Comparison of ENCODE assay signal across 30 cellular contexts in the genomic region with DNA sequence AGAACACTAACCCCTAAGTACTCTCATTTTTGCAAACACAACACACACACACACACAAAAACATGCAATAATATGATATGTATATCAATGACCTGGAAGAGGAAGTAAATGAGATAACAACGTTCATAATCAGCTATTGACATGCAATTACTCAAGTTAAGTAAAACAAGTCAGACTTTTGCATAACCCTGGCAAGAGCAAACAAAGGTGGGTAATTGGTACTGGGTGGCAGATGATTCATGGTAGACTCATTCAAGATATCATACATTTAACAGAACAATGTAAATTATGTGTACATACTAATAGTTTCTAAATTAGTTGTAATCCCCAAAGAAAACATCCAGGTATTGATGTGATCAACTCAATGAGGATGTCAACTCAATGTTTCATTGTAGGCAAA.
"Had no signal": no experiment of that assay in that cellular context is flagged by ENCODE, and none has a peak within 500 bp of the region (broad histone marks: within the 10 kb centered on the region; RNA-seq: fewer than 3 reads in every experiment).

No MANE protein-coding gene starts in this region.

- ATAC-seq: activated CD4-positive, CD25-positive, alpha-beta regulatory T cell treated with anti-CD3 and anti-CD28 coated beads, Interleukin-2, amount 50 U/mL, for 24 hours; effector memory CD8-positive, alpha-beta T cell; gastroesophageal sphincter; left colon; naive thymus-derived CD4-positive, alpha-beta T cell; pancreas; stimulated activated naive B cell treated with anti-CD40 and anti-IgM and Interleukin-4, amounts not matched to agents 10 μg/mL and 1 μg/mL and 100 μg/mL, for 72 hours; T-helper 17 cell had no signal

- H3K9me3 ChIP-seq: gastroesophageal sphincter, pancreas, prostate gland, sigmoid colon, stomach, thyroid gland, upper lobe of left lung, vagina had no signal

- FAIRE-seq: keratinocyte, pancreas had no signal

- H3K4me3 ChIP-seq: cardiac muscle cell, coronary artery, gastroesophageal sphincter, pancreas, prostate gland, sigmoid colon, smooth muscle cell, stomach, thyroid gland, upper lobe of left lung, vagina had no signal

- H3K27me3 ChIP-seq: cardiac muscle cell, gastroesophageal sphincter, pancreas, sigmoid colon, stomach, thyroid gland, upper lobe of left lung, vagina had no signal

- H3K36me3 ChIP-seq: cardiac muscle cell, gastroesophageal sphincter, pancreas, prostate gland, sigmoid colon, stomach, thyroid gland, upper lobe of left lung, vagina, WERI-Rb-1 had no signal

- DNase-seq: activated CD4-positive, alpha-beta T cell treated with anti-CD3 and anti-CD28 coated beads for 48 hours; activated CD4-positive, alpha-beta T cell treated with anti-CD3 and anti-CD28 coated beads, Interleukin-2, amount 50 U/mL, for 48 hours; activated CD8-positive, alpha-beta memory T cell treated with anti-CD3 and anti-CD28 coated beads for 24 hours; activated effector memory CD4-positive, alpha-beta T cell treated with Interleukin-2 at 50 U/mL for 16 hours; activated naive CD4-positive, alpha-beta T cell treated with Interleukin-2 at 50 U/mL for 16 hours; anterior cingulate cortex; effector memory CD8-positive, alpha-beta T cell; hippocampal formation; left colon; naive thymus-derived CD4-positive, alpha-beta T cell; pancreas; retina; sigmoid colon; stimulated activated CD4-positive, alpha-beta T cell treated with anti-CD3 and anti-CD28 coated beads, Interleukin-15, amount 100 ng/mL, for 24 hours; stimulated activated CD4-positive, alpha-beta T cell treated with anti-CD3 and anti-CD28 coated beads, Interleukin-2, amount 100 ng/mL, for 24 hours; stimulated activated naive B cell treated with anti-CD40 and anti-IgM and Interleukin-4, amounts not matched to agents 10 μg/mL and 1 μg/mL and 100 μg/mL, for 72 hours; stomach; T-helper 17 cell; T1000; thyroid gland; upper lobe of left lung; WERI-Rb-1 had no signal

- H3K27ac ChIP-seq: cardiac muscle cell, coronary artery, gastroesophageal sphincter, pancreas, prostate gland, sigmoid colon, stomach, thyroid gland, upper lobe of left lung, vagina, WERI-Rb-1 had no signal

- H3K4me2 ChIP-seq: smooth muscle cell had no signal

- H3K4me1 ChIP-seq: gastroesophageal sphincter, prostate gland, sigmoid colon, stomach, thyroid gland, upper lobe of left lung, vagina had no signal
